ENCODE assay signal across 14 cellular contexts in genomic region chr16:23132921-23133532, GRCh38. TPM values are rescaled to one million over a fixed set of nuclear protein-coding genes. Genes with fewer than 3 reads are reported as not detected.
DNase-seq lines count a peak whose midpoint lies in the region; ATAC-seq and TF ChIP-seq lines count a peak whose summit lies in the region.
"Had no signal": no experiment of that assay in that cellular context is flagged by ENCODE, and none has a peak within 500 bp of the region (broad histone marks: within the 10 kb centered on the region; RNA-seq: fewer than 3 reads in every experiment).

No MANE protein-coding gene starts in this region.

- H3K36me3 ChIP-seq in HEK293 (ENCODE audit: control insufficient read depth in 2 of 2, insufficient read depth in 1 of 2, low read length in 2 of 2) (peaks cover 0 to 5% of the 10 kb centered on the region in 2 experiments; a peak in 1 of 3 replicates), lower lobe of right lung (no peaks in the 10 kb centered on the region), subcutaneous abdominal adipose tissue (ENCODE audit: control insufficient read depth in 5 of 5, insufficient read depth in 5 of 5, low read length in 5 of 5) (no peaks in the 10 kb centered on the region), mucosa of descending colon (ENCODE audit: low read depth) (no peaks in the 10 kb centered on the region)
- H3K36me3 ChIP-seq: neural progenitor cell, SJSA1 had no signal

- H3K27ac ChIP-seq in HEK293 (ENCODE audit: extremely low read depth, low read depth, low read length) (0 out of 2 replicates have a peak overlapping the region, but pooled peaks have one; percentile 8), dorsolateral prefrontal cortex (peak overlapping the region; percentile 60 to 97 (median 89)), lower lobe of right lung (peak overlapping the region; percentile 59), subcutaneous abdominal adipose tissue (ENCODE audit: low read depth, low read length) (peak overlapping the region; percentile 72)
- H3K27ac ChIP-seq: HL-60, neural progenitor cell, SJSA1 had no signal

- ATAC-seq in lower lobe of right lung = no peak
- ATAC-seq in GM19324 (IDR thresholded peaks at IDR 0.05; ENCODE audit: low FRiP score, unreplicated experiment) = no peak
- ATAC-seq in GM19395 (IDR thresholded peaks at IDR 0.05; ENCODE audit: unreplicated experiment) = no peak
- no peak for ATAC-seq in mucosa of descending colon
- no peak for ATAC-seq in GM18498 (IDR thresholded peaks at IDR 0.05; ENCODE audit: unreplicated experiment)
- ATAC-seq: HCT116 had no signal

- DNase-seq in dorsolateral prefrontal cortex (peak in 1 of 10 donors; percentile 48), lower lobe of right lung (no peak), mucosa of descending colon (no peak)
- DNase-seq: activated CD4-positive, alpha-beta memory T cell treated with anti-CD3 and anti-CD28 coated beads for 36 hours; NCI-H1436 had no signal

- H3K4me1 ChIP-seq in HEK293 (ENCODE audit: control insufficient read depth, insufficient read depth, low read length) (peaks cover 19% of the 10 kb centered on the region; the same call in 1 of the 2 replicates), lower lobe of right lung (peaks cover 20% of the 10 kb centered on the region), subcutaneous abdominal adipose tissue (ENCODE audit: control insufficient read depth in 5 of 5, insufficient read depth in 5 of 5, low read length in 5 of 5) (peaks cover 0 to 37% (median 7%) of the 10 kb centered on the region in 5 donors), mucosa of descending colon (ENCODE audit: low read depth) (peaks cover 8% of the 10 kb centered on the region)

- H3K4me3 ChIP-seq in HEK293 (ENCODE audit: low read depth, low read length) (no peak overlapping the region), dorsolateral prefrontal cortex (peak overlapping the region in 48 of 59 donors; percentile 5 to 50 (median 26)), lower lobe of right lung (no peak overlapping the region), subcutaneous abdominal adipose tissue (ENCODE audit: low read depth in 1 of 5, low read length in 5 of 5) (peak overlapping the region in 4 of 5 donors; percentile 30 to 55 (median 41)), mucosa of descending colon (no peak overlapping the region)
- H3K4me3 ChIP-seq: neural progenitor cell, SJSA1 had no signal

- CTCF ChIA-PET in HEK293 (lab: Yijun Ruan, JAX) = interaction anchor here (0.5 to 0.9 kb wide), 3 partner anchors 14 to 1324 kb away, joined by 3 to 4 read pairs (median 3); no protein-coding TSS in a partner anchor

- POLR2A ChIA-PET in HEK293 (lab: Yijun Ruan, JAX) = no interaction called here

- TF ChIP-seq CTCF in HEK293 (tag by site-specific recombination; IDR thresholded peaks at IDR 0.05) (no peak), dorsolateral prefrontal cortex (IDR thresholded peaks at IDR 0.05 in 54 of 56, conservative IDR thresholded peaks at IDR 0.05 in 2 of 56; ENCODE audit: low read depth in 1 of 56, partially characterized antibody in 56 of 56) (no peak), lower lobe of right lung (IDR thresholded peaks at IDR 0.05) (no peak), mucosa of descending colon (IDR thresholded peaks at IDR 0.05) (no peak)

- H3K9me3 ChIP-seq in HEK293 (ENCODE audit: control insufficient read depth, insufficient read depth, low read depth, low read length) (no peaks in the 10 kb centered on the region), lower lobe of right lung (peaks cover 6% of the 10 kb centered on the region), subcutaneous abdominal adipose tissue (ENCODE audit: control insufficient read depth in 5 of 5, low read length in 5 of 5) (peaks cover 0 to 6% (median 0%) of the 10 kb centered on the region in 5 donors), mucosa of descending colon (peaks cover 9% of the 10 kb centered on the region)

- H3K9ac ChIP-seq in subcutaneous abdominal adipose tissue (ENCODE audit: low read length in 5 of 5) = peak overlapping the region in 2 of 5 donors; percentile 32 to 48
- H3K9ac ChIP-seq: neural progenitor cell had no signal

- intact Hi-C loops in dorsolateral prefrontal cortex (cut with DNase I) = loop anchor here in 1 of 2 donors (5.0 kb wide), 1 partner anchor 76 kb away; no protein-coding TSS in a partner anchor
- intact Hi-C loops in lower lobe of right lung (cut with DNase I) = no loop called here
- intact Hi-C loops in mucosa of descending colon (cut with DNase I, micrococcal nuclease) = no loop called here

- no peaks in the 10 kb centered on the region for H3K27me3 ChIP-seq in dorsolateral prefrontal cortex
- no peaks in the 10 kb centered on the region for H3K27me3 ChIP-seq in lower lobe of right lung (ENCODE audit: low read depth)
- no peaks in the 10 kb centered on the region for H3K27me3 ChIP-seq in subcutaneous abdominal adipose tissue (ENCODE audit: control insufficient read depth in 5 of 5, insufficient read depth in 4 of 5, low read length in 5 of 5)
- H3K27me3 ChIP-seq: neural progenitor cell, SJSA1 had no signal

TF ChIP-seq in HEK293, 187 proteins besides CTCF, POLR2A, EP300 and RAD21 (continues in another document):
- TF ChIP-seq ZBTB20 (tag by site-specific recombination; IDR thresholded peaks at IDR 0.05) (0 out of 2 replicates have a peak, but pooled peaks have one; percentile 20), ZNF658 (tag by site-specific recombination; IDR thresholded peaks at IDR 0.05) (no peak), SCRT2 (tag by site-specific recombination; IDR thresholded peaks at IDR 0.05) (peak; percentile 70), ZNF521 (tag by site-specific recombination; IDR thresholded peaks at IDR 0.05) (no peak), HIC1 (tag by site-specific recombination; IDR thresholded peaks at IDR 0.05) (no peak), ZNF16 (tag by site-specific recombination; IDR thresholded peaks at IDR 0.05; ENCODE audit: low read depth) (no peak), ZNF398 (tag by site-specific recombination; IDR thresholded peaks at IDR 0.05) (no peak), ZNF335 (tag by site-specific recombination; conservative IDR thresholded peaks at IDR 0.05) (peak; percentile 46), PRDM4 (tag by site-specific recombination; IDR thresholded peaks at IDR 0.05) (no peak; the same call in 1 of the 2 replicates), ZBTB7A (tag by site-specific recombination; IDR thresholded peaks at IDR 0.05; ENCODE audit: low read depth) (no peak), EGR2 (tag by site-specific recombination; IDR thresholded peaks at IDR 0.05; ENCODE audit: low read depth) (no peak), HOXD13 (CRISPR knock-in tag; IDR thresholded peaks at IDR 0.05; ENCODE audit: borderline replicate concordance) (no peak), ZNF157 (tag by site-specific recombination; IDR thresholded peaks at IDR 0.05) (no peak)

RNA-seq across cellular contexts. Expression of gene USP31, which starts 16.2 kb away (rescaled TPM):
- total RNA-seq in dorsolateral prefrontal cortex (10 to 100 TPM; 41.7 to 92.3 (median 58.4) TPM), lower lobe of right lung (13.1 TPM), mucosa of descending colon (10 to 100 TPM in 1 of 3 donors, 1 to 10 TPM in 2; 6.5 to 15.1 (median 7.7) TPM)

RNA-seq across cellular contexts. Expression of gene SCNN1G, which starts 49.5 kb away (rescaled TPM):
- total RNA-seq in dorsolateral prefrontal cortex = 1 to 10 TPM in 2 of 120 experiments, under 1 TPM in 105, not detected in 13; 0.13 to 1.1 (median 0.31) TPM
- 7.6 TPM for total RNA-seq in lower lobe of right lung
- total RNA-seq in mucosa of descending colon = 10 to 100 TPM in 1 of 3 donors, 1 to 10 TPM in 2; 1.9 to 52.4 (median 4.2) TPM
- total RNA-seq: activated CD4-positive, alpha-beta memory T cell treated with anti-CD3 and anti-CD28 coated beads for 36 hours; SJSA1 had no signal

Comparison
In these comparisons a context has a peak if more than half of its experiments do, and no peak if none do; other contexts are left out.
1. H3K27ac ChIP-seq: peak in every context shown above with its lines; median percentile 89 in dorsolateral prefrontal cortex; 72 in subcutaneous abdominal adipose tissue; 59 in lower lobe of right lung; 8 in HEK293.
2. H3K4me3 ChIP-seq: peak in dorsolateral prefrontal cortex (48 of 59) and subcutaneous abdominal adipose tissue (4 of 5); none in HEK293 (single experiment), lower lobe of right lung (single experiment) and mucosa of descending colon (single experiment).